8 cellular contexts compared by ENCODE assay signal in the genomic region with DNA sequence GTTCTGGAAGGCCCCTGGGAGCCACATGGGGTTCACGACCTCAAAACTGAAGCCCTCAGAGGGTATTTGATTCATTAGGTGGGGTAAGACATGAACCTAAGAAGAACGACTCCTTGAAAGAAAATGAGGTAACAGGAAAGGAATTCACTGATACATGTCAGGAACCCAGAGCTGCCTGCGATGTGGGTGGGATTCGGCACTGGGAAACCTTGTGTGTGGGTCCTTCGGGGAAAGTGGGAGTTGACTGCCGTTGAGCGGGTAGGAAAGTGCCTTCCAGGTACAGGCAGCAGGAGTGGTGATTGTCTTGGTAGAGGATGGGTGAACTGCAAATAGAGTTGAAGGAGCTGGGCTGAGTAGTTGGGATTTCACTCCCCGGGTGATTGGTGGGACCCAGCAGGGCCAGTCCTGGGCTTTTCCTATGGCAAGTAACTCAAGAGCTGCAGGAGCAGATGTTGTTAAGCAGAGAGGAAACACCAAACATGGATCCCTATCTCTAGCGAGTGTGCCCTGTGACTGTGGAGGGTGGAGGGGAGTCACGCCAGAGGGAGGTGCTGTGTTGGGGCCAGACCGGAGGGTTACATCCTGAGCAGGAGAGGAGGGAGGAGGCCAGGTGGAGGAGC. TPM values are rescaled to one million over a fixed set of nuclear protein-coding genes. Genes with fewer than 3 reads are reported as not detected.
DNase-seq lines count a peak whose midpoint lies in the region; ATAC-seq lines count a peak whose summit lies in the region.

No MANE protein-coding gene starts in this region.

- CTCF ChIA-PET in activated CD4-positive, alpha-beta memory T cell treated with anti-CD3 and anti-CD28 coated beads, Interleukin-2, amount 10 ng/mL, durations not matched to agents 7 days and 5 days (lab: Charles Lee), result no interaction called here
- CTCF ChIA-PET in activated CD4-positive, alpha-beta memory T cell treated with anti-CD3 and anti-CD28 coated beads for 36 hours (lab: Charles Lee), result interaction anchor here (0.6 kb wide), 1 partner anchor 52 kb away, joined by 3 read pairs; no protein-coding TSS in a partner anchor
- CTCF ChIA-PET in activated CD8-positive, alpha-beta memory T cell treated with anti-CD3 and anti-CD28 coated beads, Interleukin-2, amount 10 ng/mL, durations not matched to agents 7 days and 5 days (lab: Charles Lee), result no interaction called here

- H3K4me3 Mint-ChIP-seq in activated CD4-positive, alpha-beta memory T cell treated with anti-CD3 and anti-CD28 coated beads, Interleukin-2, amount 10 ng/mL, durations not matched to agents 7 days and 5 days, result no peak overlapping the region
- no peak overlapping the region for H3K4me3 Mint-ChIP-seq in activated CD4-positive, alpha-beta memory T cell treated with anti-CD3 and anti-CD28 coated beads for 36 hours
- no peak overlapping the region for H3K4me3 Mint-ChIP-seq in activated CD8-positive, alpha-beta memory T cell treated with anti-CD3 and anti-CD28 coated beads, Interleukin-2, amount 10 ng/mL, durations not matched to agents 7 days and 5 days

- H3K9me3 Mint-ChIP-seq in activated CD4-positive, alpha-beta memory T cell treated with anti-CD3 and anti-CD28 coated beads, Interleukin-2, amount 10 ng/mL, durations not matched to agents 7 days and 5 days, result peaks cover 2% of the 10 kb centered on the region
- H3K9me3 Mint-ChIP-seq in activated CD4-positive, alpha-beta memory T cell treated with anti-CD3 and anti-CD28 coated beads for 36 hours, result peaks cover 2% of the 10 kb centered on the region
- no peaks in the 10 kb centered on the region for H3K9me3 Mint-ChIP-seq in activated CD8-positive, alpha-beta memory T cell treated with anti-CD3 and anti-CD28 coated beads, Interleukin-2, amount 10 ng/mL, durations not matched to agents 7 days and 5 days (ENCODE audit: low read depth)

- intact Hi-C loops in activated CD4-positive, alpha-beta memory T cell treated with anti-CD3 and anti-CD28 coated beads for 36 hours (cut with micrococcal nuclease), result loop anchor here (1.0 to 10.0 kb wide), 2 partner anchors 30 to 340 kb away; partner anchors contain the start of genes ANKRD33B and CCT5
- intact Hi-C loops in head of caudate nucleus (cut with DNase I), result no loop called here

- H3K27ac ChIP-seq in temporal lobe (ENCODE audit: low read depth, low read length), result peak overlapping the region; percentile 36

- peaks cover 22% of the 10 kb centered on the region for H3K36me3 Mint-ChIP-seq in activated CD4-positive, alpha-beta memory T cell treated with anti-CD3 and anti-CD28 coated beads, Interleukin-2, amount 10 ng/mL, durations not matched to agents 7 days and 5 days (ENCODE audit: low read depth)
- peaks cover under 1% of the 10 kb centered on the region for H3K36me3 Mint-ChIP-seq in activated CD4-positive, alpha-beta memory T cell treated with anti-CD3 and anti-CD28 coated beads for 36 hours
- peaks cover 14% of the 10 kb centered on the region for H3K36me3 Mint-ChIP-seq in activated CD8-positive, alpha-beta memory T cell treated with anti-CD3 and anti-CD28 coated beads, Interleukin-2, amount 10 ng/mL, durations not matched to agents 7 days and 5 days

- peak overlapping the region; percentile 28 for H3K27ac Mint-ChIP-seq in activated CD4-positive, alpha-beta memory T cell treated with anti-CD3 and anti-CD28 coated beads, Interleukin-2, amount 10 ng/mL, durations not matched to agents 7 days and 5 days
- no peak overlapping the region for H3K27ac Mint-ChIP-seq in activated CD4-positive, alpha-beta memory T cell treated with anti-CD3 and anti-CD28 coated beads for 36 hours
- no peak overlapping the region for H3K27ac Mint-ChIP-seq in activated CD8-positive, alpha-beta memory T cell treated with anti-CD3 and anti-CD28 coated beads, Interleukin-2, amount 10 ng/mL, durations not matched to agents 7 days and 5 days

- DNase-seq in activated CD4-positive, alpha-beta memory T cell treated with anti-CD3 and anti-CD28 coated beads, Interleukin-2, amount 10 ng/mL, durations not matched to agents 7 days and 5 days, result no peak
- no peak for DNase-seq in activated CD4-positive, alpha-beta memory T cell treated with anti-CD3 and anti-CD28 coated beads for 36 hours
- peak; percentile 38 for DNase-seq in activated CD8-positive, alpha-beta memory T cell treated with anti-CD3 and anti-CD28 coated beads, Interleukin-2, amount 10 ng/mL, durations not matched to agents 7 days and 5 days
- DNase-seq in head of caudate nucleus, result peak in 34 of 42 donors; percentile 23 to 87 (median 56)
- no peak for DNase-seq in DMS53 (lab: John Stamatoyannopoulos, UW)
- no peak for DNase-seq in stimulated activated naive CD4-positive, alpha-beta T cell (lab: John Stamatoyannopoulos, UW)

- POLR2A ChIA-PET in activated CD4-positive, alpha-beta memory T cell treated with anti-CD3 and anti-CD28 coated beads, Interleukin-2, amount 10 ng/mL, durations not matched to agents 7 days and 5 days (lab: Charles Lee), result interaction anchor here (1.2 kb wide), 1 partner anchor 38 kb away, joined by 3 read pairs; no protein-coding TSS in a partner anchor
- POLR2A ChIA-PET in activated CD4-positive, alpha-beta memory T cell treated with anti-CD3 and anti-CD28 coated beads for 36 hours (lab: Charles Lee), result no interaction called here

- ATAC-seq in activated CD8-positive, alpha-beta memory T cell treated with anti-CD3 and anti-CD28 coated beads, Interleukin-2, amount 10 ng/mL, durations not matched to agents 7 days and 5 days, result no peak
- no peak for ATAC-seq in GM19463 (IDR thresholded peaks at IDR 0.05; ENCODE audit: unreplicated experiment)

- peaks cover 1% of the 10 kb centered on the region for H3K27me3 Mint-ChIP-seq in activated CD4-positive, alpha-beta memory T cell treated with anti-CD3 and anti-CD28 coated beads, Interleukin-2, amount 10 ng/mL, durations not matched to agents 7 days and 5 days
- no peaks in the 10 kb centered on the region for H3K27me3 Mint-ChIP-seq in activated CD4-positive, alpha-beta memory T cell treated with anti-CD3 and anti-CD28 coated beads for 36 hours
- peaks cover 3% of the 10 kb centered on the region for H3K27me3 Mint-ChIP-seq in activated CD8-positive, alpha-beta memory T cell treated with anti-CD3 and anti-CD28 coated beads, Interleukin-2, amount 10 ng/mL, durations not matched to agents 7 days and 5 days

- H3K4me1 Mint-ChIP-seq in activated CD4-positive, alpha-beta memory T cell treated with anti-CD3 and anti-CD28 coated beads, Interleukin-2, amount 10 ng/mL, durations not matched to agents 7 days and 5 days, result peaks cover 54% of the 10 kb centered on the region
- H3K4me1 Mint-ChIP-seq in activated CD4-positive, alpha-beta memory T cell treated with anti-CD3 and anti-CD28 coated beads for 36 hours (ENCODE audit: low read depth), result peaks cover 45% of the 10 kb centered on the region
- peaks cover 25% of the 10 kb centered on the region for H3K4me1 Mint-ChIP-seq in activated CD8-positive, alpha-beta memory T cell treated with anti-CD3 and anti-CD28 coated beads, Interleukin-2, amount 10 ng/mL, durations not matched to agents 7 days and 5 days

RNA-seq across cellular contexts. Expression of gene ANKRD33B, which starts 30.8 kb away (rescaled TPM):
- total RNA-seq in activated CD4-positive, alpha-beta memory T cell treated with anti-CD3 and anti-CD28 coated beads, Interleukin-2, amount 10 ng/mL, durations not matched to agents 7 days and 5 days, result 1 to 10 TPM; 9.5 to 9.9 TPM
- total RNA-seq in activated CD4-positive, alpha-beta memory T cell treated with anti-CD3 and anti-CD28 coated beads for 36 hours, result 1 to 10 TPM; 9.9 to 10.0 TPM
- total RNA-seq in activated CD8-positive, alpha-beta memory T cell treated with anti-CD3 and anti-CD28 coated beads, Interleukin-2, amount 10 ng/mL, durations not matched to agents 7 days and 5 days, result 10 to 100 TPM in 1 of 2 experiments, 1 to 10 TPM in 1; 6.8 to 13.8 TPM
- total RNA-seq in temporal lobe, result 3.0 TPM

Comparison
In these comparisons a context has a peak if more than half of its experiments do, and no peak if none do; other contexts are left out.
1. DNase-seq: peak in activated CD8-positive, alpha-beta memory T cell treated with anti-CD3 and anti-CD28 coated beads, Interleukin-2, amount 10 ng/mL, durations not matched to agents 7 days and 5 days (single experiment) and head of caudate nucleus (34 of 42); none in activated CD4-positive, alpha-beta memory T cell treated with anti-CD3 and anti-CD28 coated beads, Interleukin-2, amount 10 ng/mL, durations not matched to agents 7 days and 5 days (single experiment), activated CD4-positive, alpha-beta memory T cell treated with anti-CD3 and anti-CD28 coated beads for 36 hours (single experiment), DMS53 (single experiment) and stimulated activated naive CD4-positive, alpha-beta T cell (0 of 6).